26 cellular contexts compared by ENCODE assay signal in the genomic region with DNA sequence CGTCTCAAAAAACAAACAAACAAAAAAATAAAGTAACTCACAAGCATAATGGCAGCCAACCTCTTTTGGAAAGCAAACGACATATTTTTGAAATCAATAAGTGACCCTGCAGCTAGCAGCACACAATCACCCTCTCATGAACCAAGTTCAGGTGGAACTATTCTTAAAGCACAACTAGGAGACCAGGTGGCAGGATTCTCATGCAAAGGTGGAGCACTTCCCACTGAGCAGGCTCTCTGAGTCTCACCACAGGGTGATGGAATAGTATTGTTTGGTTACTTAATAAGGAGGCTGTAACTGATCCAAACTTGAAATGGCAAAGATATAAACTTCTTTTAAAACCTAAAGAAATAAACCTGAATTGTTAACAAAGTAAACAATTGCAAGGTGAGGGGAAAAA.
"Had no signal": no experiment of that assay in that cellular context is flagged by ENCODE, and none has a peak within 500 bp of the region (broad histone marks: within the 10 kb centered on the region; RNA-seq: fewer than 3 reads in every experiment).

No MANE protein-coding gene starts in this region.

- H3K27me3 ChIP-seq: esophagus squamous epithelium, ovary, transverse colon, upper lobe of right lung, uterus had no signal

- H3K4me3 ChIP-seq: coronary artery, esophagus squamous epithelium, heart right ventricle, lower lobe of right lung, ovary, right lobe of liver, thoracic aorta, transverse colon, upper lobe of right lung, uterus had no signal

- H3K27me3 Mint-ChIP-seq: stimulated activated naive B cell treated with anti-CD40 and anti-IgM and Interleukin-4, amounts not matched to agents 10 μg/mL and 1 μg/mL and 100 μg/mL, for 72 hours; stimulated activated naive CD8-positive, alpha-beta T cell treated with anti-CD3 and anti-CD28 coated beads, Interleukin-15, Interleukin-2, amounts not matched to agents 100 ng/mL and 50 ng/mL, for 24 hours had no signal

- H3K4me3 Mint-ChIP-seq: natural killer cell; stimulated activated naive B cell treated with anti-CD40 and anti-IgM and Interleukin-4, amounts not matched to agents 10 μg/mL and 1 μg/mL and 100 μg/mL, for 72 hours; stimulated activated naive CD8-positive, alpha-beta T cell treated with anti-CD3 and anti-CD28 coated beads, Interleukin-15, Interleukin-2, amounts not matched to agents 100 ng/mL and 50 ng/mL, for 24 hours had no signal

- ATAC-seq: heart right ventricle; left ventricle myocardium superior; lower lobe of right lung; natural killer cell; right lobe of liver; stimulated activated naive B cell treated with anti-CD40 and anti-IgM and Interleukin-4, amounts not matched to agents 10 μg/mL and 1 μg/mL and 100 μg/mL, for 72 hours; upper lobe of right lung had no signal

- DNase-seq: dermis blood vessel endothelial cell; effector memory CD4-positive, alpha-beta T cell; erythroblast; esophagus squamous epithelium; foreskin melanocyte; glutamatergic neuron; heart right ventricle; hippocampal formation; left ventricle myocardium superior; lower lobe of right lung; natural killer cell; occipital lobe; ovary; right lobe of liver; small intestine; stimulated activated CD4-positive, alpha-beta T cell treated with anti-CD3 and anti-CD28 coated beads, Interleukin-15, amount 100 ng/mL, for 24 hours; stimulated activated CD4-positive, alpha-beta T cell treated with anti-CD3 and anti-CD28 coated beads, Interleukin-2, amount 100 ng/mL, for 48 hours; stimulated activated naive B cell treated with anti-CD40 and anti-IgM and Interleukin-4, amounts not matched to agents 10 μg/mL and 1 μg/mL and 100 μg/mL, for 72 hours; transverse colon; upper lobe of right lung; uterus had no signal

- H3K27ac ChIP-seq: coronary artery, esophagus squamous epithelium, heart right ventricle, lower lobe of right lung, ovary, right lobe of liver, thoracic aorta, transverse colon, upper lobe of right lung, uterus had no signal

- H3K9me3 ChIP-seq: esophagus squamous epithelium, heart right ventricle, lower lobe of right lung, ovary, right lobe of liver, thoracic aorta, transverse colon, upper lobe of right lung, uterus had no signal

- H3K9me3 Mint-ChIP-seq: stimulated activated naive CD8-positive, alpha-beta T cell treated with anti-CD3 and anti-CD28 coated beads, Interleukin-15, Interleukin-2, amounts not matched to agents 100 ng/mL and 50 ng/mL, for 24 hours had no signal

- H3K36me3 Mint-ChIP-seq: natural killer cell; stimulated activated naive B cell treated with anti-CD40 and anti-IgM and Interleukin-4, amounts not matched to agents 10 μg/mL and 1 μg/mL and 100 μg/mL, for 72 hours had no signal

- H3K27ac Mint-ChIP-seq: natural killer cell; stimulated activated naive B cell treated with anti-CD40 and anti-IgM and Interleukin-4, amounts not matched to agents 10 μg/mL and 1 μg/mL and 100 μg/mL, for 72 hours; stimulated activated naive CD8-positive, alpha-beta T cell treated with anti-CD3 and anti-CD28 coated beads, Interleukin-15, Interleukin-2, amounts not matched to agents 100 ng/mL and 50 ng/mL, for 24 hours had no signal

- H3K4me1 Mint-ChIP-seq: natural killer cell; stimulated activated naive B cell treated with anti-CD40 and anti-IgM and Interleukin-4, amounts not matched to agents 10 μg/mL and 1 μg/mL and 100 μg/mL, for 72 hours had no signal

- FAIRE-seq: endometrium, keratinocyte had no signal

- H3K4me1 ChIP-seq: esophagus squamous epithelium, heart right ventricle, lower lobe of right lung, right lobe of liver, transverse colon, upper lobe of right lung, uterus had no signal

- H3K36me3 ChIP-seq: esophagus squamous epithelium, heart right ventricle, lower lobe of right lung, ovary, right lobe of liver, thoracic aorta, transverse colon, upper lobe of right lung, uterus had no signal
